ENCODE assay signal across 8 cellular contexts in genomic region chr16:56608043-56608875, GRCh38. TPM values are rescaled to one million over a fixed set of nuclear protein-coding genes. Genes with fewer than 3 reads are reported as not detected.
DNase-seq lines count a peak whose midpoint lies in the region; ATAC-seq, FAIRE-seq and TF ChIP-seq lines count a peak whose summit lies in the region.

Gene MT2A (plus strand): TSS chr16:56608584. CDS start chr16:56608656, 72 bp downstream.

- TF ChIP-seq POLR2A in endothelial cell of umbilical vein (IDR thresholded peaks at IDR 0.05; ENCODE audit: low read depth, low read length): peak; percentile 99

- intact Hi-C loops in OCI-LY7 (cut with micrococcal nuclease; ENCODE audit: unreplicated experiment): no loop called here
- intact Hi-C loops in endothelial cell of umbilical vein (cut with micrococcal nuclease): no loop called here

- CTCF ChIA-PET in OCI-LY7 (lab: Charles Lee; ENCODE audit: unreplicated experiment): no interaction called here
- CTCF ChIA-PET in endothelial cell of umbilical vein (lab: Charles Lee): interaction anchor here (0.6 to 1.5 kb wide), 7 partner anchors 8 to 94 kb away, joined by 3 to 8 read pairs (median 3); partner anchors contain the start of gene MT1E

- H2AFZ ChIP-seq in OCI-LY7 (ENCODE audit: low read length) (peak within 1 kb of the TSS; percentile 81), endothelial cell of umbilical vein (ENCODE audit: low read depth, low read length) (no peak within 1 kb of the TSS)

- H3K36me3 ChIP-seq in HUES6 (ENCODE audit: control insufficient read depth, insufficient read depth, low read length) (no peaks in the 10 kb centered on the region), OCI-LY7 (ENCODE audit: insufficient read depth, low read length) (no peaks in the 10 kb centered on the region), endothelial cell of umbilical vein (ENCODE audit: control insufficient read depth in 2 of 2, extremely low read depth in 1 of 2, insufficient read depth in 2 of 2, low read length in 2 of 2) (no peaks in the 10 kb centered on the region)

- TF ChIP-seq CTCF in D721Med (IDR thresholded peaks at IDR 0.05; ENCODE audit: insufficient read depth, missing control alignments) (no peak), OCI-LY7 (conservative IDR thresholded peaks at IDR 0.05; ENCODE audit: low read length) (no peak), endothelial cell of umbilical vein (IDR thresholded peaks at IDR 0.05; ENCODE audit: extremely low read depth in 1 of 2, insufficient read depth in 1 of 2, low read depth in 1 of 2, low read length in 2 of 2) (no peak)

- POLR2A ChIA-PET in OCI-LY7 (lab: Charles Lee) (no interaction called here), endothelial cell of umbilical vein (lab: Charles Lee) (interaction anchor here (0.6 to 4.5 kb wide), 3 partner anchors 9 to 245 kb away, joined by 4 to 51 read pairs (median 8); partner anchors contain the start of gene MT1E)

- no peaks in the 10 kb centered on the region for H3K79me2 ChIP-seq in OCI-LY7 (ENCODE audit: insufficient read depth, low read depth, low read length)
- H3K79me2 ChIP-seq in endothelial cell of umbilical vein (ENCODE audit: control insufficient read depth, insufficient read depth, low read length): peaks cover 21% of the 10 kb centered on the region

- H3K9me2 ChIP-seq in OCI-LY7 (ENCODE audit: insufficient read depth, low read length): no peaks in the 10 kb centered on the region

- H3K9me1 ChIP-seq in endothelial cell of umbilical vein (replicated peaks; ENCODE audit: control insufficient read depth, extremely low read depth, insufficient read depth, low read length): no peaks in the 10 kb centered on the region

- H3K9me3 ChIP-seq in HUES6 (ENCODE audit: control insufficient read depth, insufficient read depth, low read depth, low read length) (no peaks in the 10 kb centered on the region), OCI-LY7 (ENCODE audit: low read length) (no peaks in the 10 kb centered on the region), endothelial cell of umbilical vein (replicated peaks; ENCODE audit: control insufficient read depth, insufficient read depth, low read length) (no peaks in the 10 kb centered on the region), mononuclear cell (ENCODE audit: low read depth, low read length) (no peaks in the 10 kb centered on the region)

- peak; percentile 76 for DNase-seq in D721Med (ENCODE audit: insufficient read length, low spot score)
- peak; percentile 90 for DNase-seq in OCI-LY7 (ENCODE audit: low spot score)
- peak; percentile 80 for DNase-seq in activated T-cell treated with anti-CD3 and anti-CD28 coated beads for 1 hour (ENCODE audit: low read depth)
- peak; percentile 96 for DNase-seq in endothelial cell of umbilical vein (ENCODE audit: low read depth, low spot score)
- DNase-seq in stimulated activated CD8-positive, alpha-beta memory T cell treated with anti-CD3 and anti-CD28 coated beads, Interleukin-4, amount 100 ng/mL, for 1 hour (ENCODE audit: low read depth in 2 of 2, low spot score in 1 of 2): peak; percentile 56 to 77

- H3K4me3 ChIP-seq in HUES6 (ENCODE audit: low read depth, low read length) (peak within 1 kb of the TSS; percentile 70), OCI-LY7 (ENCODE audit: low read depth, low read length, poor library complexity, severe bottlenecking) (peak within 1 kb of the TSS; percentile 66), endothelial cell of umbilical vein (replicated peaks in 1 of 3; ENCODE audit: insufficient read depth in 1 of 3, low read depth in 1 of 3, low read length in 3 of 3) (peak within 1 kb of the TSS; percentile 50 to 93 (median 83)), mononuclear cell (ENCODE audit: low read length) (peak within 1 kb of the TSS; percentile 77)

- H4K20me1 ChIP-seq in OCI-LY7 (ENCODE audit: insufficient read depth, low read length): no peaks in the 10 kb centered on the region
- no peaks in the 10 kb centered on the region for H4K20me1 ChIP-seq in endothelial cell of umbilical vein (replicated peaks; ENCODE audit: control insufficient read depth, extremely low read depth, insufficient read depth, low read length)

- BruUV-seq in OCI-LY7 (replicated peaks; lab: Mats Ljungman, UMichigan) (no TSS peak), endothelial cell of umbilical vein (replicated peaks; lab: Mats Ljungman, UMichigan) (TSS peak; percentile 46)

- FAIRE-seq in D721Med (lab: Jason Lieb, UNC) (no peak), endothelial cell of umbilical vein (lab: Jason Lieb, UNC) (peak; percentile 82)

- peak within 1 kb of the TSS; percentile 78 for H3K4me2 ChIP-seq in OCI-LY7 (ENCODE audit: low read length)
- H3K4me2 ChIP-seq in endothelial cell of umbilical vein (ENCODE audit: insufficient read depth, low read length): peak within 1 kb of the TSS; percentile 87

- dilution Hi-C loops in endothelial cell of umbilical vein (cut with MboI; ENCODE audit: extremely low pct_ligation_motif_present, low sequenced_read_pairs): no loop called here

- H3K27ac ChIP-seq in HUES6 (ENCODE audit: low read depth, low read length) (peak within 1 kb of the TSS; percentile 7; the same call in 1 of the 2 replicates), OCI-LY7 (ENCODE audit: low read depth, low read length, poor library complexity, severe bottlenecking) (no peak within 1 kb of the TSS), endothelial cell of umbilical vein (ENCODE audit: insufficient read depth, low read depth, low read length) (peak within 1 kb of the TSS; percentile 99)

- ATAC-seq in GM21447 (IDR thresholded peaks at IDR 0.05; ENCODE audit: unreplicated experiment): peak; percentile 75

- H3K4me1 ChIP-seq in HUES6 (ENCODE audit: control insufficient read depth, insufficient read depth, low read length) (peaks cover 36% of the 10 kb centered on the region), OCI-LY7 (ENCODE audit: insufficient read depth, low read length, poor library complexity, severe bottlenecking) (peaks cover 52% of the 10 kb centered on the region), endothelial cell of umbilical vein (ENCODE audit: control insufficient read depth, extremely low read depth, insufficient read depth, low read length) (peaks cover 61% of the 10 kb centered on the region), mononuclear cell (ENCODE audit: insufficient read depth, low read length) (peaks cover 40% of the 10 kb centered on the region)

- H3K27me3 ChIP-seq in HUES6 (ENCODE audit: control insufficient read depth, insufficient read depth, low read length) (peaks cover 46% of the 10 kb centered on the region), endothelial cell of umbilical vein (ENCODE audit: control insufficient read depth in 2 of 2, insufficient read depth in 2 of 2, low read length in 2 of 2) (no peaks in the 10 kb centered on the region), mononuclear cell (ENCODE audit: insufficient read depth, low read length) (no peaks in the 10 kb centered on the region)

- H3K9ac ChIP-seq in HUES6 (ENCODE audit: low read length) (peak within 1 kb of the TSS; percentile 81), endothelial cell of umbilical vein (replicated peaks; ENCODE audit: extremely low read depth, insufficient read depth, low read length) (peak within 1 kb of the TSS; percentile 95)

TF ChIP-seq in endothelial cell of umbilical vein, 7 proteins besides CTCF, POLR2A, EP300 and RAD21:
- TF ChIP-seq MAX (IDR thresholded peaks at IDR 0.05; ENCODE audit: insufficient read depth, insufficient read length): peak; percentile 39
- peak; percentile 7 for TF ChIP-seq MYC (IDR thresholded peaks at IDR 0.05; ENCODE audit: low read depth, low read length)
- TF ChIP-seq EZH2 (IDR thresholded peaks at IDR 0.05; ENCODE audit: borderline replicate concordance, low read depth, low read length, severe bottlenecking): no peak
- TF ChIP-seq FOS (IDR thresholded peaks at IDR 0.05; ENCODE audit: borderline replicate concordance, insufficient read depth, low read length): peak; percentile 91
- TF ChIP-seq POLR2AphosphoS5 (IDR thresholded peaks at IDR 0.05; ENCODE audit: insufficient read depth, low read depth, low read length): peak; percentile 100

RNA-seq across cellular contexts. Expression of gene MT2A, which starts in this region (rescaled TPM):
- total RNA-seq in OCI-LY7 (2014; rRNA removed; shearing (Covaris generic)): 27.2 and 40.0 TPM in 2 replicates
- total RNA-seq in OCI-LY7 (2022) (5.7 and 9.3 TPM in 2 replicates), endothelial cell of umbilical vein (1,337 and 1,517 TPM in 2 replicates), mononuclear cell (10.9 TPM)
- 260 and 276 TPM in 2 replicates for polyA plus RNA-seq in endothelial cell of umbilical vein
- polyA plus RNA-seq in endothelial cell of umbilical vein (2011; cell fraction: cytosol; rRNA removed): 433 and 536 TPM in 2 replicates
- 161 and 174 TPM in 2 replicates for polyA plus RNA-seq in endothelial cell of umbilical vein (2011; cell fraction: nucleus; rRNA removed)
- 4,187 and 5,829 TPM in 2 replicates for polyA plus RNA-seq in endothelial cell of umbilical vein (2012)
- 94.1 and 153 TPM in 2 replicates for polyA minus RNA-seq in endothelial cell of umbilical vein
- 123 TPM for polyA minus RNA-seq in endothelial cell of umbilical vein (2011; cell fraction: cytosol; rRNA and poly(A)+ RNA removed)
- 54.8 and 79.2 TPM in 2 replicates for polyA minus RNA-seq in endothelial cell of umbilical vein (2011; cell fraction: nucleus; rRNA and poly(A)+ RNA removed)

Comparison
In these comparisons a context has a peak if more than half of its experiments do, and no peak if none do; other contexts are left out.
1. RNA of gene MT2A (total RNA-seq): 1,337 to 1,517 TPM in endothelial cell of umbilical vein; 5.7 to 40.0 TPM in OCI-LY7 and 10.9 TPM in mononuclear cell (single experiment); every median in the first group is over 10 times any median in the second.
2. Peak in every context shown above with its lines, with median percentiles within 50 percentile points of each other: DNase-seq and H3K4me3 ChIP-seq.